8 cellular contexts compared by ENCODE assay signal in the genomic region with DNA sequence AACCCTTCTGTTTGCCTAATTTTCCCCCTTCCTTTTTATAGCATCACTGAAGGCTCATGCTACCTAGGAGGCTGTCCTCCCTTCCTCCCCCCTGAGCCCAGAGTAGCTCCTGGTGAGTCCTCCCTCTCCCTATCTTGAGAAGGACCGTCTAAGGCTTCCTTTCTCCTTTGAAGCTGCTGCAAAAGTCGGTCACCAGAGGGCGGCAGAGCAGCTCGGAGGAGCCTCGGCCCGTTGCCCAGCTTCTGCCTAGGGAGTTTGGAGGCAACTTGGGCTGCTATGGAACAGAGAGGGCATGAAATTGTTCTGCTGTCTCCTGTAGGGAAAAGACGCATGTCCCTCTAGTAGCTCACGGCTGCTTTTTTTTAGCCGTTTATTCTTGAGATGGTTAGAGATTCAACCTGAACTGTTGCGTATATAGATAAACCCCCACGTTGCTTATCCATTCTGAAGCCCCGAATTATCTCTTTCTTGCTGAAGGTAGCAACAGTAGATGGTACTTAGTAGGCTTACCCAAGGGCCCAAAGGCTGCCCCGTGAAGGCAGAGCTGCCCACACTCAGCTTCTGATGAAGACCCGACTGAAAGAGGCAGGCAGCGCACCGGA. TPM values are rescaled to one million over a fixed set of nuclear protein-coding genes. Genes with fewer than 3 reads are reported as not detected.
DNase-seq lines count a peak whose midpoint lies in the region; ATAC-seq and TF ChIP-seq lines count a peak whose summit lies in the region.

No MANE protein-coding gene starts in this region.

- H3K4me1 ChIP-seq in HAP-1: peaks cover 6% of the 10 kb centered on the region; the same call in 1 of the 2 replicates

- no peaks in the 10 kb centered on the region for H3K9me3 ChIP-seq in HAP-1

- CTCF ChIA-PET in BJ (lab: Yijun Ruan, JAX): interaction anchor here (0.6 to 6.1 kb wide), 30 partner anchors 8 to 1178 kb away, joined by 3 to 63 read pairs (median 5); partner anchors contain the start of gene FBXL14

- in situ Hi-C loops in HAP-1 (cut with MboI; ENCODE audit: low sequenced_read_pairs): loop anchor here (25.0 kb wide), 1 partner anchor 953 kb away; no protein-coding TSS in a partner anchor

- TF ChIP-seq CTCF in BJ (IDR thresholded peaks at IDR 0.05; ENCODE audit: insufficient read depth, low read depth, low read length): peak; percentile 95
- TF ChIP-seq CTCF in epithelial cell of proximal tubule (conservative IDR thresholded peaks at IDR 0.05; ENCODE audit: low read depth, low read length): peak; percentile 88

- POLR2A ChIA-PET in BJ (lab: Charles Lee): interaction anchor here (0.6 kb wide), 1 partner anchor 29 kb away, joined by 3 read pairs; no protein-coding TSS in a partner anchor

- no peaks in the 10 kb centered on the region for H3K27me3 ChIP-seq in BJ (ENCODE audit: control insufficient read depth, insufficient read depth, low read length)
- H3K27me3 ChIP-seq in HAP-1 (ENCODE audit: low read depth): no peaks in the 10 kb centered on the region; the same call in 1 of the 2 replicates

- H3K36me3 ChIP-seq in BJ (ENCODE audit: control insufficient read depth, insufficient read depth, low read length): peaks cover 7% of the 10 kb centered on the region
- no peaks in the 10 kb centered on the region for H3K36me3 ChIP-seq in HAP-1 (replicated peaks)

- H3K4me3 ChIP-seq in BJ (ENCODE audit: low read depth, low read length) (no peak overlapping the region), HAP-1 (no peak overlapping the region), epithelial cell of proximal tubule (ENCODE audit: low read depth, low read length) (no peak overlapping the region)

- no peak for ATAC-seq in HG03521 (IDR thresholded peaks at IDR 0.05; ENCODE audit: unreplicated experiment)

- DNase-seq in BJ (ENCODE audit: low read depth): no peak
- peak; percentile 56 to 85 for DNase-seq in HAP-1 (ENCODE audit: low spot score in 2 of 2)
- DNase-seq in NOMO-1 (lab: John Stamatoyannopoulos, UW; ENCODE audit: unreplicated experiment in 2 of 2): peak; percentile 77 to 81
- peak; percentile 82 for DNase-seq in activated CD8-positive, alpha-beta memory T cell treated with anti-CD3 and anti-CD28 coated beads, Interleukin-2, amount 50 U/mL, for 48 hours
- no peak for DNase-seq in epithelial cell of proximal tubule (ENCODE audit: low read depth)
- DNase-seq in myocyte (ENCODE audit: low read depth): peak; percentile 78
- DNase-seq in stimulated activated naive CD4-positive, alpha-beta T cell treated with Interleukin-2 at 50 U/mL for 16 hours (lab: John Stamatoyannopoulos, UW): peak; percentile 50

RNA-seq across cellular contexts. Expression of gene WNT5B, which starts 5.7 kb away (rescaled TPM):
- polyA plus RNA-seq in BJ (2011; rRNA removed): 38.7 and 57.3 TPM in 2 replicates
- 38.0 and 53.6 TPM in 2 replicates for polyA minus RNA-seq in BJ (2011; rRNA and poly(A)+ RNA removed)
- total RNA-seq in epithelial cell of proximal tubule: 6.6 and 51.0 TPM in 2 replicates
- total RNA-seq in myocyte: 17.6 and 19.1 TPM in 2 replicates
- 49.2 TPM for polyA plus RNA-seq in myocyte (2012)

RNA-seq across cellular contexts. Expression of gene FBXL14, which starts 40.3 kb away (rescaled TPM):
- 4.9 and 9.4 TPM in 2 replicates for polyA plus RNA-seq in BJ (2011; rRNA removed)
- polyA minus RNA-seq in BJ (2011; rRNA and poly(A)+ RNA removed): 6.7 and 12.7 TPM in 2 replicates
- 5.5 and 10.6 TPM in 2 replicates for total RNA-seq in epithelial cell of proximal tubule
- total RNA-seq in myocyte: 8.1 and 11.0 TPM in 2 replicates
- polyA plus RNA-seq in myocyte (2012): 9.1 TPM

RNA-seq across cellular contexts. Expression of gene ADIPOR2, which starts 56.2 kb away (rescaled TPM):
- polyA plus RNA-seq in BJ (2011; rRNA removed): 17.5 and 32.1 TPM in 2 replicates
- polyA minus RNA-seq in BJ (2011; rRNA and poly(A)+ RNA removed): 15.0 and 15.4 TPM in 2 replicates
- total RNA-seq in epithelial cell of proximal tubule: 22.6 and 22.8 TPM in 2 replicates
- 15.5 and 22.8 TPM in 2 replicates for total RNA-seq in myocyte
- 30.7 TPM for polyA plus RNA-seq in myocyte (2012)

Comparison
In these comparisons a context has a peak if more than half of its experiments do, and no peak if none do; other contexts are left out.
1. DNase-seq: peak in HAP-1 (2 of 2), NOMO-1 (2 of 2), activated CD8-positive, alpha-beta memory T cell treated with anti-CD3 and anti-CD28 coated beads, Interleukin-2, amount 50 U/mL, for 48 hours (single experiment), myocyte (single experiment) and stimulated activated naive CD4-positive, alpha-beta T cell treated with Interleukin-2 at 50 U/mL for 16 hours (single experiment); none in BJ (single experiment) and epithelial cell of proximal tubule (single experiment).